ENCODE assay signal across 1 cellular context in the genomic region with DNA sequence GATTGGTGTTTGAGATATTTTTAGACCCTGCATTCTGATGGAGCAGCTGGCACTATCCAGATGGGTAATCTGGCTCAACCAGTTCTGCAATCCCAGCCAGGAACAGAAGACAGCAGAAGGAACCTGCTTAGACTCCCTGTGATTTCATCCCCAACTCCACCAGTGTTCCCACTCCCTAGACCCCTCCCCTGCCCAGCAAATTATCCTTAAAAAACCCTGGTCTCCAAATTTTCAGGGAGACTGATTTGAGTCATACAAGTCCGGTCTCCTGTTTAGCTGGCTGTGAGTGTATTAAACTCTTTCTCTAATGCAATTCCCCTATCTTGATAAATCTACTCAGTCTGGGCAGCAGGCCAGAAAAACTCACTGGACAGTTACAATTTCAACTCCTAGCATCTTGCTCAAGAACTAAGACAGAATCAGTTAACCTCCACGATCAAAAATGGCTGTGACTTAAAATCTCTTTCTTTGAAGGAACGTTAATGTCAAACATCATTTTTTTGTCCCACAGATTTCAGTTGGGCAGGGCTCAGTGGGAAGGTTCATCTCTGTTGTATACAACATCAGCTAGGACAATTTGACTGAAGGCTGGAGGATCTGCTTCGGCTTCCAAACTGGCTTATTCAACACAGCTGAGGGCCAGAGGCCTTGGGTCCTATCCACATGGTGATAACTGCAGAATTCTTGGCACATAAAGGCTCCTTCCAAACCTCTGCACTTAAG.
TF ChIP-seq lines count a peak whose summit lies in the region.

No MANE protein-coding gene starts in this region.

TF ChIP-seq in K562, 482 proteins besides CTCF, POLR2A, EP300 and RAD21 (continued from another document):
- TF ChIP-seq, protein P1, sequence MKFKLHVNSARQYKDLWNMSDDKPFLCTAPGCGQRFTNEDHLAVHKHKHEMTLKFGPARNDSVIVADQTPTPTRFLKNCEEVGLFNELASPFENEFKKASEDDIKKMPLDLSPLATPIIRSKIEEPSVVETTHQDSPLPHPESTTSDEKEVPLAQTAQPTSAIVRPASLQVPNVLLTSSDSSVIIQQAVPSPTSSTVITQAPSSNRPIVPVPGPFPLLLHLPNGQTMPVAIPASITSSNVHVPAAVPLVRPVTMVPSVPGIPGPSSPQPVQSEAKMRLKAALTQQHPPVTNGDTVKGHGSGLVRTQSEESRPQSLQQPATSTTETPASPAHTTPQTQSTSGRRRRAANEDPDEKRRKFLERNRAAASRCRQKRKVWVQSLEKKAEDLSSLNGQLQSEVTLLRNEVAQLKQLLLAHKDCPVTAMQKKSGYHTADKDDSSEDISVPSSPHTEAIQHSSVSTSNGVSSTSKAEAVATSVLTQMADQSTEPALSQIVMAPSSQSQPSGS (CRISPR knock-in tag; IDR thresholded peaks at IDR 0.05), result no peak
- TF ChIP-seq, protein P2, sequence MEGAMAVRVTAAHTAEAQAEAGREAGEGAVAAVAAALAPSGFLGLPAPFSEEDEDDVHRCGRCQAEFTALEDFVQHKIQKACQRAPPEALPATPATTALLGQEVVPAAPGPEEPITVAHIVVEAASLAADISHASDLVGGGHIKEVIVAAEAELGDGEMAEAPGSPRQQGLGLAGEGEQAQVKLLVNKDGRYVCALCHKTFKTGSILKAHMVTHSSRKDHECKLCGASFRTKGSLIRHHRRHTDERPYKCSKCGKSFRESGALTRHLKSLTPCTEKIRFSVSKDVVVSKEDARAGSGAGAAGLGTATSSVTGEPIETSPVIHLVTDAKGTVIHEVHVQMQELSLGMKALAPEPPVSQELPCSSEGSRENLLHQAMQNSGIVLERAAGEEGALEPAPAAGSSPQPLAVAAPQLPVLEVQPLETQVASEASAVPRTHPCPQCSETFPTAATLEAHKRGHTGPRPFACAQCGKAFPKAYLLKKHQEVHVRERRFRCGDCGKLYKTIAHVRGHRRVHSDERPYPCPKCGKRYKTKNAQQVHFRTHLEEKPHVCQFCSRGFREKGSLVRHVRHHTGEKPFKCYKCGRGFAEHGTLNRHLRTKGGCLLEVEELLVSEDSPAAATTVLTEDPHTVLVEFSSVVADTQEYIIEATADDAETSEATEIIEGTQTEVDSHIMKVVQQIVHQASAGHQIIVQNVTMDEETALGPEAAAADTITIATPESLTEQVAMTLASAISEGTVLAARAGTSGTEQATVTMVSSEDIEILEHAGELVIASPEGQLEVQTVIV (CRISPR knock-in tag; IDR thresholded peaks at IDR 0.05; ENCODE audit: borderline replicate concordance), result no peak
- no peak for TF ChIP-seq CCAR2 (IDR thresholded peaks at IDR 0.05; ENCODE audit: low read depth, low read length)
TF ChIP-seq in K562: peak in this region for 12.
